18 cellular contexts compared by ENCODE assay signal in genomic region chr17:64653985-64654355, GRCh38. TPM values are rescaled to one million over a fixed set of nuclear protein-coding genes. Genes with fewer than 3 reads are reported as not detected.
A peak's percentile ranks its signal among the peaks of the same experiment; 100 is the strongest.
DNase-seq lines count a peak whose midpoint lies in the region; ATAC-seq, FAIRE-seq and TF ChIP-seq lines count a peak whose summit lies in the region.
"Had no signal": no experiment of that assay in that cellular context is flagged by ENCODE, and none has a peak within 500 bp of the region (broad histone marks: within the 10 kb centered on the region; RNA-seq: fewer than 3 reads in every experiment).

No MANE protein-coding gene starts in this region.

- H4K20me1 ChIP-seq in keratinocyte (ENCODE audit: control insufficient read depth, extremely low read depth, insufficient read depth, low read length), result peaks cover 30% of the 10 kb centered on the region

- H3K27ac ChIP-seq in ACC112 (ENCODE audit: low read depth, low read length) (peak overlapping the region; percentile 73), keratinocyte (ENCODE audit: control insufficient read depth, insufficient read depth, low read length) (peak overlapping the region; percentile 84)
- H3K27ac ChIP-seq: esophagus muscularis mucosa had no signal

- peak overlapping the region; percentile 63 for H3K4me2 ChIP-seq in keratinocyte (ENCODE audit: control insufficient read depth, extremely low read depth, insufficient read depth, low read depth, low read length)

- H3K27ac Mint-ChIP-seq in WTC11, result 0 out of 2 replicates have a peak overlapping the region, but pooled peaks have one; percentile 57
- H3K27ac Mint-ChIP-seq: stimulated activated memory B cell treated with anti-CD40 and anti-IgM and Interleukin-4, amounts not matched to agents 10 μg/mL and 1 μg/mL and 100 μg/mL, for 72 hours had no signal

- CTCF ChIA-PET in WTC11 (lab: Charles Lee), result no interaction called here

- H3K9me3 Mint-ChIP-seq in WTC11, result peaks cover 11% of the 10 kb centered on the region
- H3K9me3 Mint-ChIP-seq: CD8-positive, alpha-beta T cell had no signal

- H3K4me3 Mint-ChIP-seq in WTC11, result no peak overlapping the region
- H3K4me3 Mint-ChIP-seq: CD8-positive, alpha-beta T cell; stimulated activated memory B cell treated with anti-CD40 and anti-IgM and Interleukin-4, amounts not matched to agents 10 μg/mL and 1 μg/mL and 100 μg/mL, for 72 hours had no signal

- peak; percentile 48 for DNase-seq in HCEC 1CT
- DNase-seq in WTC11 (ENCODE audit: low spot score), result no peak
- no peak for DNase-seq in keratinocyte (ENCODE audit: low read depth, low spot score)
- no peak for DNase-seq in GM19238 (ENCODE audit: insufficient read length, low spot score)
- DNase-seq in effector CD4-positive, alpha-beta T cell, result no peak
- no peak for DNase-seq in activated CD4-positive, alpha-beta T cell treated with anti-CD3 and anti-CD28 coated beads, Interleukin-2, amount 50 U/mL, for 48 hours
- DNase-seq: amniotic stem cell; CD8-positive, alpha-beta T cell; DMS79 treated with DMSO at 0.1 percent for 48 hours; NCI-H1105 treated with DMSO at 0.1 percent for 48 hours; NCI-H524; right cardiac atrium; T-helper 9 cell had no signal

- H3K9me3 ChIP-seq in keratinocyte (ENCODE audit: control insufficient read depth, low read depth, low read length), result no peaks in the 10 kb centered on the region
- H3K9me3 ChIP-seq: esophagus muscularis mucosa had no signal

- no peak for TF ChIP-seq CTCF in WTC11 (IDR thresholded peaks at IDR 0.05)
- TF ChIP-seq CTCF in keratinocyte (optimal IDR thresholded peaks at IDR 0.05 in 1 of 3, IDR thresholded peaks at IDR 0.05 in 1 of 3, conservative IDR thresholded peaks at IDR 0.05 in 1 of 3; ENCODE audit: extremely low read depth in 1 of 3, insufficient read depth in 2 of 3, low read length in 3 of 3), result no peak

- H3K79me2 ChIP-seq in ACC112 (ENCODE audit: control insufficient read depth, insufficient read depth, low read length, unreplicated experiment), result peaks cover 97% of the 10 kb centered on the region
- peaks cover 100% of the 10 kb centered on the region for H3K79me2 ChIP-seq in keratinocyte (ENCODE audit: control insufficient read depth, insufficient read depth, low read length)

- no peaks in the 10 kb centered on the region for H3K9me1 ChIP-seq in keratinocyte (ENCODE audit: control insufficient read depth, extremely low read depth, insufficient read depth, low read length)

- H2AFZ ChIP-seq in ACC112 (ENCODE audit: low read length, unreplicated experiment) (no peak overlapping the region), keratinocyte (ENCODE audit: control insufficient read depth, low read length) (no peak overlapping the region)

- H3K36me3 ChIP-seq in ACC112 (ENCODE audit: insufficient read depth, low read length) (peaks cover 11% of the 10 kb centered on the region), keratinocyte (ENCODE audit: control insufficient read depth in 2 of 2, extremely low read depth in 1 of 2, insufficient read depth in 2 of 2, low read length in 2 of 2) (peaks cover 0 to 15% of the 10 kb centered on the region in 2 experiments)
- H3K36me3 ChIP-seq: esophagus muscularis mucosa had no signal

- POLR2A ChIA-PET in WTC11 (lab: Charles Lee), result no interaction called here

- H3K9ac ChIP-seq in keratinocyte (ENCODE audit: control insufficient read depth, extremely low read depth, insufficient read depth, low read length), result peak overlapping the region; percentile 48

- H3K27me3 ChIP-seq in ACC112 (ENCODE audit: insufficient read depth, low read length) (no peaks in the 10 kb centered on the region), keratinocyte (ENCODE audit: control insufficient read depth, extremely low read depth, insufficient read depth, low read length) (no peaks in the 10 kb centered on the region)
- H3K27me3 ChIP-seq: esophagus muscularis mucosa had no signal

- H3K4me1 ChIP-seq in ACC112 (ENCODE audit: control insufficient read depth, insufficient read depth, low read length, unreplicated experiment) (peaks cover 66% of the 10 kb centered on the region), keratinocyte (ENCODE audit: control insufficient read depth, extremely low read depth, insufficient read depth, low read length) (peaks cover 42% of the 10 kb centered on the region)

- dilution Hi-C loops in keratinocyte (cut with MboI; ENCODE audit: extremely low pct_ligation_motif_present, low sequenced_read_pairs), result loop anchor here (10.0 kb wide), 1 partner anchor 91 kb away; no protein-coding TSS in a partner anchor

- H3K4me3 ChIP-seq in ACC112 (ENCODE audit: low read depth, low read length) (peak overlapping the region; percentile 55), keratinocyte (ENCODE audit: control insufficient read depth in 2 of 3, extremely low read depth in 1 of 3, insufficient read depth in 2 of 3, low read depth in 1 of 3, low read length in 3 of 3) (peak overlapping the region in 2 of 3 experiments; percentile 16 to 51)
- H3K4me3 ChIP-seq: esophagus muscularis mucosa had no signal

- H3K36me3 Mint-ChIP-seq in WTC11, result peaks cover 9% of the 10 kb centered on the region

- no peak for ATAC-seq in WTC11
- no peak for ATAC-seq in GM18870 (IDR thresholded peaks at IDR 0.05; ENCODE audit: unreplicated experiment)
- ATAC-seq: activated CD4-positive, CD25-positive, alpha-beta regulatory T cell treated with anti-CD3 and anti-CD28 coated beads, Interleukin-2, amount 50 U/mL, for 24 hours; CD8-positive, alpha-beta T cell; right cardiac atrium; stimulated activated memory B cell treated with anti-CD40 and anti-IgM and Interleukin-4, amounts not matched to agents 10 μg/mL and 1 μg/mL and 100 μg/mL, for 72 hours had no signal

- no peak for FAIRE-seq in keratinocyte (lab: Jason Lieb, UNC)

- H3K4me1 Mint-ChIP-seq in WTC11, result peaks cover 16% of the 10 kb centered on the region

- H3K27me3 Mint-ChIP-seq in WTC11 (ENCODE audit: low read depth), result no peaks in the 10 kb centered on the region
- H3K27me3 Mint-ChIP-seq: stimulated activated memory B cell treated with anti-CD40 and anti-IgM and Interleukin-4, amounts not matched to agents 10 μg/mL and 1 μg/mL and 100 μg/mL, for 72 hours had no signal

TF ChIP-seq in WTC11, 78 proteins besides CTCF, POLR2A, EP300 and RAD21:
- TF ChIP-seq ZNF671 (CRISPR knock-in tag; IDR thresholded peaks at IDR 0.05) (no peak), ZNF263 (CRISPR knock-in tag; IDR thresholded peaks at IDR 0.05; ENCODE audit: low read depth) (no peak), ELF4 (CRISPR knock-in tag; IDR thresholded peaks at IDR 0.05; ENCODE audit: low read depth) (no peak), ETV6 (CRISPR knock-in tag; IDR thresholded peaks at IDR 0.05) (no peak), GABPB1 (CRISPR knock-in tag; IDR thresholded peaks at IDR 0.05) (no peak)

RNA-seq across cellular contexts. Expression of gene SMURF2, which starts 8.1 kb away (rescaled TPM):
- total RNA-seq in WTC11 (2021), result 21.6 to 24.0 TPM (median 23.0 TPM) in 3 replicates
- polyA plus RNA-seq in keratinocyte, result 50.2 to 136 TPM (median 128 TPM) in 3 replicates
- polyA plus RNA-seq in keratinocyte (2011; ENCODE audit: low read depth), result 23.7 TPM
- 56.4 and 91.8 TPM in 2 replicates for polyA plus RNA-seq in keratinocyte (2011; cell fraction: cytosol; rRNA removed)
- polyA plus RNA-seq in keratinocyte (2011; cell fraction: nucleus; rRNA removed), result 92.4 and 110 TPM in 2 replicates
- polyA plus RNA-seq in keratinocyte (2012; ENCODE audit: low replicate concordance), result 15.5 and 140 TPM in 2 replicates
- polyA minus RNA-seq in keratinocyte, result 87.3 to 270 TPM (median 122 TPM) in 3 replicates
- polyA minus RNA-seq in keratinocyte (2011; cell fraction: cytosol; rRNA and poly(A)+ RNA removed), result 76.4 TPM
- 75.9 and 171 TPM in 2 replicates for polyA minus RNA-seq in keratinocyte (2011; cell fraction: nucleus; rRNA and poly(A)+ RNA removed)
